18 cellular contexts compared by ENCODE assay signal in genomic region chr10:70559861-70560260, GRCh38. TPM values are rescaled to one million over a fixed set of nuclear protein-coding genes. Genes with fewer than 3 reads are reported as not detected.
A peak's percentile ranks its signal among the peaks of the same experiment; 100 is the strongest.
DNase-seq lines count a peak whose midpoint lies in the region; ATAC-seq, FAIRE-seq and TF ChIP-seq lines count a peak whose summit lies in the region.
"Had no signal": no experiment of that assay in that cellular context is flagged by ENCODE, and none has a peak within 500 bp of the region (broad histone marks: within the 10 kb centered on the region; RNA-seq: fewer than 3 reads in every experiment).

No MANE protein-coding gene starts in this region.

- H2BK20ac ChIP-seq in H1 (ENCODE audit: low read length): no peak overlapping the region

- no peak overlapping the region for H2BK120ac ChIP-seq in H1 (replicated peaks; ENCODE audit: low read depth, low read length)

- H2BK12ac ChIP-seq in H1 (ENCODE audit: low read depth, low read length): 0 out of 2 replicates have a peak overlapping the region, but pooled peaks have one; percentile 33

- H4K91ac ChIP-seq in H1 (replicated peaks; ENCODE audit: insufficient read length, low read length): no peak overlapping the region

- no peak overlapping the region for H3K56ac ChIP-seq in H1 (replicated peaks; ENCODE audit: insufficient read length, low read depth, low read length)

- no peak overlapping the region for H3K4ac ChIP-seq in H1 (replicated peaks; ENCODE audit: insufficient read length, low read depth, low read length)

- H3K79me1 ChIP-seq in H1 (ENCODE audit: low read depth, low read length): no peaks in the 10 kb centered on the region

- TF ChIP-seq CTCF in Loucy (conservative IDR thresholded peaks at IDR 0.05; ENCODE audit: low read length): no peak
- TF ChIP-seq CTCF in H1 (IDR thresholded peaks at IDR 0.05; ENCODE audit: control extremely low read depth in 1 of 3, insufficient read depth in 1 of 3, low read depth in 1 of 3, low read length in 3 of 3): no peak
- no peak for TF ChIP-seq CTCF in osteoblast (IDR thresholded peaks at IDR 0.05; ENCODE audit: extremely low read depth, low read depth, low read length)

- peak overlapping the region; percentile 22; the same call in 1 of the 2 replicates for H4K8ac ChIP-seq in H1 (ENCODE audit: extremely low read depth, insufficient read depth, low read length)

- no peaks in the 10 kb centered on the region for H3K27me3 Mint-ChIP-seq in activated CD8-positive, alpha-beta memory T cell treated with anti-CD3 and anti-CD28 coated beads, Interleukin-2, amount 10 ng/mL, durations not matched to agents 7 days and 5 days

- peak overlapping the region; percentile 74 for H3K4me3 Mint-ChIP-seq in activated CD8-positive, alpha-beta memory T cell treated with anti-CD3 and anti-CD28 coated beads, Interleukin-2, amount 10 ng/mL, durations not matched to agents 7 days and 5 days

- no peak overlapping the region for H3K4me3 ChIP-seq in Loucy (ENCODE audit: low read length, poor library complexity, severe bottlenecking)
- H3K4me3 ChIP-seq in H1 (ENCODE audit: extremely low read depth in 1 of 4, insufficient read depth in 2 of 4, low read depth in 3 of 4, low read length in 4 of 4): no peak overlapping the region
- H3K4me3 ChIP-seq in osteoblast (ENCODE audit: insufficient read depth, low read length): no peak overlapping the region
- H3K4me3 ChIP-seq: upper lobe of right lung had no signal

- H2AFZ ChIP-seq in Loucy (ENCODE audit: low read length) (no peak overlapping the region), H1 (ENCODE audit: low read length) (no peak overlapping the region), osteoblast (ENCODE audit: low read length) (no peak overlapping the region)

- no peaks in the 10 kb centered on the region for H3K9me3 Mint-ChIP-seq in activated CD8-positive, alpha-beta memory T cell treated with anti-CD3 and anti-CD28 coated beads, Interleukin-2, amount 10 ng/mL, durations not matched to agents 7 days and 5 days (ENCODE audit: low read depth)
- H3K9me3 Mint-ChIP-seq: activated CD4-positive, alpha-beta memory T cell treated with anti-CD3 and anti-CD28 coated beads, Interleukin-2, amount 10 ng/mL, durations not matched to agents 7 days and 5 days had no signal

- TF ChIP-seq POLR2A in H1 (IDR thresholded peaks at IDR 0.05; ENCODE audit: control extremely low read depth in 1 of 2, low read depth in 2 of 2, low read length in 2 of 2): no peak

- H3K9me3 ChIP-seq in Loucy (ENCODE audit: insufficient read depth, low read depth, low read length): no peaks in the 10 kb centered on the region
- H3K9me3 ChIP-seq in H1 (ENCODE audit: insufficient read depth in 2 of 2, low read depth in 1 of 2, low read length in 1 of 2): no peaks in the 10 kb centered on the region
- no peaks in the 10 kb centered on the region for H3K9me3 ChIP-seq in osteoblast (ENCODE audit: low read depth, low read length)
- H3K9me3 ChIP-seq: esophagus squamous epithelium, pancreas, upper lobe of right lung had no signal

- no peak for TF ChIP-seq RAD21 in H1 (IDR thresholded peaks at IDR 0.05 in 1 of 2, conservative IDR thresholded peaks at IDR 0.05 in 1 of 2; ENCODE audit: low read depth in 2 of 2, low read length in 2 of 2)

- H3K9ac ChIP-seq in Loucy (ENCODE audit: low read depth, low read length, poor library complexity, severe bottlenecking): peak overlapping the region; percentile 50
- H3K9ac ChIP-seq in H1 (replicated peaks in 1 of 4; ENCODE audit: extremely low read depth in 1 of 4, low read depth in 3 of 4, low read length in 3 of 4): no peak overlapping the region

- POLR2A ChIA-PET in H1 (lab: Charles Lee; ENCODE audit: partially characterized antibody): interaction anchor here (1.6 kb wide), 1 partner anchor 12 kb away, joined by 3 read pairs; no protein-coding TSS in a partner anchor

- no peak overlapping the region for H2AK5ac ChIP-seq in H1 (ENCODE audit: low read depth, low read length)

- no peak overlapping the region for H3K27ac ChIP-seq in H1 (ENCODE audit: low read depth, low read length)
- no peak overlapping the region for H3K27ac ChIP-seq in osteoblast (ENCODE audit: low read depth, low read length)
- H3K27ac ChIP-seq: C4-2B, esophagus squamous epithelium, pancreas had no signal

- H3K18ac ChIP-seq in H1 (ENCODE audit: extremely low read depth, low read length): no peak overlapping the region; the same call in 1 of the 2 replicates

- H4K5ac ChIP-seq in H1 (ENCODE audit: insufficient read length, low read depth, low read length): no peak overlapping the region

- no peak overlapping the region for H3K14ac ChIP-seq in H1 (ENCODE audit: insufficient read length)

- 87% methylated on average over 4 of the region's 5 CpGs; no CpG with 5 or more reads in 1 of the 2 experiments for WGBS in H1 (ENCODE audit: extremely low coverage in 1 of 2, insufficient coverage in 1 of 2, insufficient read length in 1 of 2, insufficient replicate concordance in 2 of 2, low coverage in 1 of 2, low lambda C conversion rate in 2 of 2, missing lambda C conversion rate in 1 of 2), 2 experiments

- peaks cover 51% of the 10 kb centered on the region for H3K4me1 ChIP-seq in Loucy (ENCODE audit: insufficient read depth, low read length, poor library complexity, severe bottlenecking)
- peaks cover 0 to 6% (median 3%) of the 10 kb centered on the region in 4 experiments; a peak in 4 of 7 replicates for H3K4me1 ChIP-seq in H1 (replicated peaks in 1 of 4; ENCODE audit: control insufficient read depth in 3 of 4, insufficient read depth in 4 of 4, low read length in 3 of 4)
- H3K4me1 ChIP-seq in osteoblast (ENCODE audit: insufficient read depth, low read length): peaks cover 4% of the 10 kb centered on the region
- H3K4me1 ChIP-seq: pancreas had no signal

- peaks cover 35% of the 10 kb centered on the region for H3K4me1 Mint-ChIP-seq in activated CD8-positive, alpha-beta memory T cell treated with anti-CD3 and anti-CD28 coated beads, Interleukin-2, amount 10 ng/mL, durations not matched to agents 7 days and 5 days

- peak overlapping the region; percentile 95 for H3K27ac Mint-ChIP-seq in activated CD8-positive, alpha-beta memory T cell treated with anti-CD3 and anti-CD28 coated beads, Interleukin-2, amount 10 ng/mL, durations not matched to agents 7 days and 5 days

- no peak for FAIRE-seq in H1 (lab: Jason Lieb, UNC)
- FAIRE-seq: pancreas, RCC 7860 had no signal

- H2BK15ac ChIP-seq in H1 (ENCODE audit: low read length): no peak overlapping the region

- no peaks in the 10 kb centered on the region for H3F3A ChIP-seq in Loucy (ENCODE audit: low read depth)

- H4K20me1 ChIP-seq in Loucy (ENCODE audit: insufficient read depth, low read length, poor library complexity, severe bottlenecking) (no peaks in the 10 kb centered on the region), H1 (replicated peaks in 1 of 2; ENCODE audit: control insufficient read depth in 1 of 2, insufficient read depth in 2 of 2, low read length in 2 of 2) (peaks cover 2 to 3% of the 10 kb centered on the region in 2 experiments), osteoblast (ENCODE audit: insufficient read depth, low read length) (no peaks in the 10 kb centered on the region)

- no peak overlapping the region for H3K23ac ChIP-seq in H1 (ENCODE audit: insufficient read length)

- no peaks in the 10 kb centered on the region for H3K36me3 ChIP-seq in Loucy (ENCODE audit: insufficient read depth, low read length)
- H3K36me3 ChIP-seq in H1 (ENCODE audit: control insufficient read depth in 2 of 4, insufficient read depth in 4 of 4, low read length in 3 of 4): no peaks in the 10 kb centered on the region; a peak in 1 of 8 replicates
- H3K36me3 ChIP-seq in osteoblast (ENCODE audit: insufficient read depth, low read length): no peaks in the 10 kb centered on the region
- H3K36me3 ChIP-seq: esophagus squamous epithelium, pancreas had no signal

- peak overlapping the region; percentile 51 for H3K4me2 ChIP-seq in Loucy (ENCODE audit: low read depth, low read length, poor library complexity, severe bottlenecking)
- H3K4me2 ChIP-seq in H1 (ENCODE audit: insufficient read depth in 1 of 2, low read depth in 2 of 2, low read length in 2 of 2): no peak overlapping the region
- H3K4me2 ChIP-seq in osteoblast (ENCODE audit: insufficient read depth, low read length): no peak overlapping the region

- ATAC-seq in activated CD8-positive, alpha-beta memory T cell treated with anti-CD3 and anti-CD28 coated beads, Interleukin-2, amount 10 ng/mL, durations not matched to agents 7 days and 5 days: no peak
- no peak for ATAC-seq in HG02840 (IDR thresholded peaks at IDR 0.05; ENCODE audit: low FRiP score, unreplicated experiment)

- no peak for DNase-seq in activated CD8-positive, alpha-beta memory T cell treated with anti-CD3 and anti-CD28 coated beads, Interleukin-2, amount 10 ng/mL, durations not matched to agents 7 days and 5 days
- no peak for DNase-seq in activated CD8-positive, alpha-beta memory T cell treated with anti-CD3 and anti-CD28 coated beads for 24 hours
- DNase-seq in H1 (ENCODE audit: low read depth in 1 of 2, low spot score in 2 of 2): no peak
- DNase-seq in osteoblast (ENCODE audit: insufficient read length, low spot score, missing footprints): peak; percentile 79
- no peak for DNase-seq in NCI-H146 (lab: John Stamatoyannopoulos, UW)
- no peak for DNase-seq in mucosa of gallbladder (ENCODE audit: low spot score)
- DNase-seq: DMS79, esophagus squamous epithelium, NCI-H1048, NCI-H2171 treated with DMSO at 0.1 percent for 48 hours had no signal

- CTCF ChIA-PET in activated CD8-positive, alpha-beta memory T cell treated with anti-CD3 and anti-CD28 coated beads, Interleukin-2, amount 10 ng/mL, durations not matched to agents 7 days and 5 days (lab: Charles Lee): interaction anchor here (1.1 to 5.2 kb wide), 21 partner anchors 10 to 324 kb away, joined by 3 to 59 read pairs (median 10); partner anchors contain the start of gene PRF1
- CTCF ChIA-PET in H1 (lab: Charles Lee; ENCODE audit: partially characterized antibody): interaction anchor here (0.6 to 5.7 kb wide), 21 partner anchors 8 to 321 kb away, joined by 3 to 58 read pairs (median 6); no protein-coding TSS in a partner anchor

- H3K27me3 ChIP-seq in Loucy (ENCODE audit: insufficient read depth, low read length, poor library complexity, severe bottlenecking) (no peaks in the 10 kb centered on the region), H1 (replicated peaks in 1 of 4; ENCODE audit: control insufficient read depth in 3 of 4, extremely low read depth in 1 of 4, insufficient read depth in 3 of 4, low read length in 3 of 4) (no peaks in the 10 kb centered on the region), osteoblast (ENCODE audit: insufficient read depth, low read length) (no peaks in the 10 kb centered on the region)
- H3K27me3 ChIP-seq: esophagus squamous epithelium, pancreas, upper lobe of right lung had no signal

- H2BK5ac ChIP-seq in H1 (ENCODE audit: low read depth, low read length): no peak overlapping the region

- H3K9me2 ChIP-seq in Loucy (replicated peaks; ENCODE audit: low read depth, low read length): no peaks in the 10 kb centered on the region

- no peaks in the 10 kb centered on the region for H3K23me2 ChIP-seq in H1 (ENCODE audit: low read depth, low read length)

- no peak for TF ChIP-seq EP300 in H1 (IDR thresholded peaks at IDR 0.05; ENCODE audit: borderline replicate concordance in 1 of 2, low read depth in 2 of 2, low read length in 2 of 2)

- no peaks in the 10 kb centered on the region for H3K36me3 Mint-ChIP-seq in activated CD8-positive, alpha-beta memory T cell treated with anti-CD3 and anti-CD28 coated beads, Interleukin-2, amount 10 ng/mL, durations not matched to agents 7 days and 5 days

- H3K79me2 ChIP-seq in Loucy (ENCODE audit: insufficient read depth, low read length) (no peaks in the 10 kb centered on the region), H1 (ENCODE audit: control insufficient read depth in 1 of 2, insufficient read depth in 2 of 2, low read length in 2 of 2) (no peaks in the 10 kb centered on the region), osteoblast (ENCODE audit: insufficient read depth, low read length) (no peaks in the 10 kb centered on the region)

RNA-seq across cellular contexts. Expression of gene PRF1, which starts 42.7 kb away (rescaled TPM):
- total RNA-seq in activated CD8-positive, alpha-beta memory T cell treated with anti-CD3 and anti-CD28 coated beads, Interleukin-2, amount 10 ng/mL, durations not matched to agents 7 days and 5 days: 100 to 1,000 TPM; 381 to 433 TPM
- not detected in 2 replicates for total RNA-seq in H1 (2021; fragmentation: NEBNext Ultra II Directional; extraction: Animal tissue kit (Norgen Biotek cat#: 25700))
- polyA plus RNA-seq in H1 (2011; rRNA removed): 0.06 and 0.15 TPM in 2 replicates
- polyA plus RNA-seq in H1 (2011; cell fraction: cytosol; rRNA removed): not detected
- 0.06 TPM for polyA plus RNA-seq in H1 (2011; cell fraction: nucleus; rRNA removed)
- polyA plus RNA-seq in H1 (2012, experiment 1 of 2): not detected in 4 replicates
- not detected for polyA plus RNA-seq in H1 (2012, experiment 2 of 2)
- 0.06 TPM for polyA plus RNA-seq in H1 (2013, experiment 1 of 2)
- polyA plus RNA-seq in H1 (2013, experiment 2 of 2): 0.09 TPM
- 0.07 TPM in 1 of 2 replicates, not detected in the other for polyA minus RNA-seq in H1 (2011; rRNA and poly(A)+ RNA removed)
- polyA minus RNA-seq in H1 (2011; cell fraction: cytosol; rRNA and poly(A)+ RNA removed): not detected
- polyA minus RNA-seq in H1 (2011; cell fraction: nucleus; rRNA and poly(A)+ RNA removed): not detected
- not detected in 2 replicates for total RNA-seq in osteoblast
- total RNA-seq in mucosa of gallbladder: 7.3 TPM
- total RNA-seq: IMR-90 had no signal
- polyA plus RNA-seq: IMR-90 had no signal

Comparison
In these comparisons a context has a peak if more than half of its experiments do, and no peak if none do; other contexts are left out.
1. RNA of gene PRF1, which starts 42.7 kb away (total RNA-seq): 381 to 433 TPM in activated CD8-positive, alpha-beta memory T cell treated with anti-CD3 and anti-CD28 coated beads, Interleukin-2, amount 10 ng/mL, durations not matched to agents 7 days and 5 days; 7.3 TPM in mucosa of gallbladder (single experiment), not detected in H1 and not detected in osteoblast; every median in the first group is over 10 times any median in the second.